6 cellular contexts compared by ENCODE assay signal in genomic region chr15:34807241-34807640, GRCh38. TPM values are rescaled to one million over a fixed set of nuclear protein-coding genes. Genes with fewer than 3 reads are reported as not detected.
"Had no signal": no experiment of that assay in that cellular context is flagged by ENCODE, and none has a peak within 500 bp of the region (broad histone marks: within the 10 kb centered on the region; RNA-seq: fewer than 3 reads in every experiment).

No MANE protein-coding gene starts in this region.

RNA-seq across cellular contexts. Expression of gene ACTC1, which starts 11.9 kb away (rescaled TPM):
- total RNA-seq: H4, HepG2, HT1080 had no signal
- polyA plus RNA-seq: HepG2, IgD-negative memory B cell had no signal

RNA-seq across cellular contexts. Expression of gene GJD2, which starts 52.4 kb away (rescaled TPM):
- total RNA-seq: GM23248, H4, HepG2, HFFc6, HT1080 had no signal
- polyA plus RNA-seq: GM23248, HepG2, IgD-negative memory B cell had no signal
